Comparison of ENCODE assay signal across 32 cellular contexts in genomic region chr19:38449518-38449917, GRCh38. TPM values are rescaled to one million over a fixed set of nuclear protein-coding genes. Genes with fewer than 3 reads are reported as not detected.
"Had no signal": no experiment of that assay in that cellular context is flagged by ENCODE, and none has a peak within 500 bp of the region (broad histone marks: within the 10 kb centered on the region; RNA-seq: fewer than 3 reads in every experiment).

No MANE protein-coding gene starts in this region.

- H3K4me2 ChIP-seq: SK-N-SH had no signal

- H3K27me3 ChIP-seq: ascending aorta, SJSA1 had no signal

- H3K9me3 Mint-ChIP-seq: activated CD4-positive, alpha-beta memory T cell treated with anti-CD3 and anti-CD28 coated beads, Interleukin-2, amount 10 ng/mL, durations not matched to agents 7 days and 5 days; activated naive CD4-positive, alpha-beta T cell treated with anti-CD3 and anti-CD28 coated beads, Interleukin-2, amount 50 U/mL, for 24 hours; activated naive CD8-positive, alpha-beta T cell treated with anti-CD3 and anti-CD28 coated beads, Interleukin-2, amount 10 ng/mL, durations not matched to agents 7 days and 5 days; activated T-helper 2 cell treated with anti-CD3 and anti-CD28 coated beads, Interferon-gamma antibody, Interleukin-2, Interleukin-4, amounts not matched to agents 10 μg/mL and 5 μg/mL and 100 μg/mL, durations not matched to agents 14 hours and 24 hours and 36 hours; T-helper 1 cell treated with Interleukin-12 subunit alpha and Interleukin-12 subunit beta and Interleukin-4 antibody, amounts not matched to agents 30 μg/mL and 1 μg/mL, for 36 hours; T-helper 2 cell treated with Interferon-gamma antibody and Interleukin-4, amounts not matched to agents 5 μg/mL and 100 μg/mL, for 36 hours had no signal

- ATAC-seq: activated CD4-positive, alpha-beta T cell treated with anti-CD3 and anti-CD28 coated beads for 36 hours; activated CD8-positive, alpha-beta memory T cell treated with anti-CD3 and anti-CD28 coated beads, Interleukin-2, amount 10 ng/mL, durations not matched to agents 7 days and 5 days; Panc1 had no signal

- H3K4me1 Mint-ChIP-seq: activated CD4-positive, alpha-beta T cell treated with anti-CD3 and anti-CD28 coated beads for 36 hours; activated naive CD4-positive, alpha-beta T cell treated with anti-CD3 and anti-CD28 coated beads, Interleukin-2, amount 50 U/mL, for 24 hours had no signal

- H3K4me3 ChIP-seq: ascending aorta, SJSA1 had no signal

- H3K27ac ChIP-seq: ascending aorta, SJSA1 had no signal

- H3K36me3 Mint-ChIP-seq: activated CD8-positive, alpha-beta memory T cell treated with anti-CD3 and anti-CD28 coated beads, Interleukin-2, amount 10 ng/mL, durations not matched to agents 7 days and 5 days; activated naive CD8-positive, alpha-beta T cell treated with anti-CD3 and anti-CD28 coated beads, Interleukin-2, amount 10 ng/mL, durations not matched to agents 7 days and 5 days had no signal

- FAIRE-seq: TTC549 had no signal

- H3K27me3 Mint-ChIP-seq: activated naive CD4-positive, alpha-beta T cell treated with anti-CD3 and anti-CD28 coated beads, Interleukin-2, amount 50 U/mL, for 24 hours had no signal

- H3K4me3 Mint-ChIP-seq: activated CD4-positive, alpha-beta memory T cell treated with anti-CD3 and anti-CD28 coated beads, Interleukin-2, amount 10 ng/mL, durations not matched to agents 7 days and 5 days; activated CD4-positive, alpha-beta T cell treated with anti-CD3 and anti-CD28 coated beads for 36 hours; activated CD8-positive, alpha-beta memory T cell treated with anti-CD3 and anti-CD28 coated beads, Interleukin-2, amount 10 ng/mL, durations not matched to agents 7 days and 5 days; activated naive CD4-positive, alpha-beta T cell treated with anti-CD3 and anti-CD28 coated beads, Interleukin-2, amount 50 U/mL, for 24 hours; activated naive CD8-positive, alpha-beta T cell treated with anti-CD3 and anti-CD28 coated beads, Interleukin-2, amount 10 ng/mL, durations not matched to agents 7 days and 5 days; T-helper 1 cell treated with Interleukin-12 subunit alpha and Interleukin-12 subunit beta and Interleukin-4 antibody, amounts not matched to agents 30 μg/mL and 1 μg/mL, for 36 hours; T-helper 2 cell treated with Interferon-gamma antibody and Interleukin-4, amounts not matched to agents 5 μg/mL and 100 μg/mL, for 36 hours had no signal

- H3K36me3 ChIP-seq: ascending aorta, SJSA1 had no signal

- H3K9me3 ChIP-seq: ascending aorta, SJSA1, SK-N-SH had no signal

- H3K4me1 ChIP-seq: ascending aorta, SJSA1 had no signal

- H3K27ac Mint-ChIP-seq: activated CD4-positive, alpha-beta memory T cell treated with anti-CD3 and anti-CD28 coated beads, Interleukin-2, amount 10 ng/mL, durations not matched to agents 7 days and 5 days; activated CD4-positive, alpha-beta T cell treated with anti-CD3 and anti-CD28 coated beads for 36 hours; activated CD8-positive, alpha-beta memory T cell treated with anti-CD3 and anti-CD28 coated beads, Interleukin-2, amount 10 ng/mL, durations not matched to agents 7 days and 5 days; activated naive CD4-positive, alpha-beta T cell treated with anti-CD3 and anti-CD28 coated beads, Interleukin-2, amount 50 U/mL, for 24 hours; activated naive CD8-positive, alpha-beta T cell treated with anti-CD3 and anti-CD28 coated beads, Interleukin-2, amount 10 ng/mL, durations not matched to agents 7 days and 5 days; activated T-helper 2 cell treated with anti-CD3 and anti-CD28 coated beads, Interferon-gamma antibody, Interleukin-2, Interleukin-4, amounts not matched to agents 10 μg/mL and 5 μg/mL and 100 μg/mL, durations not matched to agents 14 hours and 24 hours and 36 hours; T-helper 2 cell treated with Interferon-gamma antibody and Interleukin-4, amounts not matched to agents 5 μg/mL and 100 μg/mL, for 36 hours had no signal

- DNase-seq: activated CD4-positive, alpha-beta memory T cell treated with anti-CD3 and anti-CD28 coated beads, Interleukin-2, amount 10 ng/mL, durations not matched to agents 7 days and 5 days; activated CD4-positive, alpha-beta T cell treated with anti-CD3 and anti-CD28 coated beads for 36 hours; activated CD8-positive, alpha-beta memory T cell treated with anti-CD3 and anti-CD28 coated beads for 24 hours; activated CD8-positive, alpha-beta memory T cell treated with anti-CD3 and anti-CD28 coated beads, Interleukin-2, amount 10 ng/mL, durations not matched to agents 7 days and 5 days; activated CD8-positive, alpha-beta memory T cell treated with anti-CD3 and anti-CD28 coated beads, Interleukin-2, amount 50 U/mL, for 48 hours; activated gamma-delta T cell; activated naive CD4-positive, alpha-beta T cell treated with Interleukin-2 at 50 U/mL for 16 hours; activated naive CD8-positive, alpha-beta T cell treated with anti-CD3 and anti-CD28 coated beads, Interleukin-2, amount 10 ng/mL, durations not matched to agents 7 days and 5 days; activated T-cell treated with anti-CD3 and anti-CD28 coated beads, Interleukin-2, amount 50 U/mL, for 48 hours; amygdala; NCI-H1105; NCI-H1417 treated with DMSO at 0.1 percent for 48 hours; NCI-H1694; NCI-H1930; NCI-H2081 treated with DMSO at 0.1 percent for 48 hours; NCI-H226; NCI-H446 treated with DMSO at 0.1 percent for 48 hours; NCI-H524; NCI-H69; NCI-H82; RPMI8226; SHP77 treated with DMSO at 0.1 percent for 48 hours; SK-N-SH had no signal

RNA-seq across cellular contexts. Expression of gene RYR1, which starts 16.0 kb away (rescaled TPM):
- total RNA-seq: M059J, SJSA1 had no signal

RNA-seq across cellular contexts. Expression of gene RASGRP4, which starts 23.5 kb away (rescaled TPM):
- total RNA-seq: M059J, SJSA1 had no signal
- polyA plus RNA-seq: SK-N-SH had no signal
